ENCODE assay signal across 17 cellular contexts in genomic region chr5:28850320-28850921, GRCh38.
"Had no signal": no experiment of that assay in that cellular context is flagged by ENCODE, and none has a peak within 500 bp of the region (broad histone marks: within the 10 kb centered on the region; RNA-seq: fewer than 3 reads in every experiment).

No MANE protein-coding gene starts in this region.

- ATAC-seq: activated naive CD8-positive, alpha-beta T cell treated with anti-CD3 and anti-CD28 coated beads, Interleukin-2, amount 50 U/mL, for 24 hours; natural killer cell treated with Interleukin-12 subunit alpha and Interleukin-12 subunit beta and Interleukin-15 and Interleukin-18, amount 100 ng/mL, for 72 hours; stimulated activated naive B cell treated with anti-CD40 and anti-IgM and Interleukin-4, amounts not matched to agents 10 μg/mL and 1 μg/mL and 100 μg/mL, for 72 hours had no signal

- H3K4me3 ChIP-seq: breast epithelium, right atrium auricular region, tibial artery, uterus had no signal

- DNase-seq: activated CD4-positive, alpha-beta T cell treated with anti-CD3 and anti-CD28 coated beads, Interleukin-2, amount 50 U/mL, for 48 hours; activated naive CD4-positive, alpha-beta T cell treated with anti-CD3 and anti-CD28 coated beads for 36 hours; activated naive CD8-positive, alpha-beta T cell treated with anti-CD3 and anti-CD28 coated beads, Interleukin-2, amount 50 U/mL, for 24 hours; activated T-cell treated with anti-CD3 and anti-CD28 coated beads, Interleukin-2, amount 50 U/mL, for 1 hour; aorta; hippocampal formation; kidney glomerular epithelial cell; nucleus accumbens; stimulated activated CD4-positive, alpha-beta T cell treated with anti-CD3 and anti-CD28 coated beads, Interleukin-15, amount 100 ng/mL, for 24 hours; stimulated activated CD4-positive, alpha-beta T cell treated with anti-CD3 and anti-CD28 coated beads, Interleukin-4, amount 100 ng/mL, for 1 hour; stimulated activated naive B cell treated with anti-CD40 and anti-IgM and Interleukin-4, amounts not matched to agents 10 μg/mL and 1 μg/mL and 100 μg/mL, for 72 hours; T-helper 9 cell; tibial artery; uterus had no signal
